ENCODE assay signal across 1 cellular context in the genomic region with DNA sequence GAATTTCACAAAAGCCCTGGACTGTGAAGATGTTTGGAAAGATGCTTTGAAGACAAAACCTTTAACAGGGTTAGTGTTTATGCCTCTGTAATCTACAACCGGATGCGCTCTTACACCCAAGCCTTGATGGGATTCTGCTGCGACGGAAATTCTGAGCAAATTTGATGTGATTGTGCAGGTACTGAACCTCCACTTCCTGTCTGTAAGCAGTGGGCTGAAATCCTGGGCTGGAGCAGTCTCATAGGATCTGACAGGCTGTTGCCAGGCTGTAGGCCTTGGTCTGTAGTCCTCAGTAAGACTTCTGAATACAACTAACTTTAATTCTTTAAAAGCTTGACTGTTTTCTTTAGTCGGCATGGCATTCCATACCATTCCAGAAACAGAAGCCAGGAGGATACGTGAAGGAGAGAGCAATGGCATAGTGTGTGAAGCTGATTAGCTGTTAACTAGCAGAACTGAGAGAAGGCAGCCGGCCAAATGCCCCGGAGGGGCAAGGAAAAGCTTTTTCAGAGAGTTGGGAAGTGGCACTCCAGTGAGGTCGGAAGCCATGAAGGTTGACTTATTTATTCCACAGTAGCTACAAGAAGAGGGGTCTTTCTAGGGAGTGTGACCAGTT.
TF ChIP-seq lines count a peak whose summit lies in the region.

No MANE protein-coding gene starts in this region.

TF ChIP-seq in SK-N-SH, 30 proteins besides CTCF, POLR2A, EP300 and RAD21 (continued from another document):
- TF ChIP-seq POLR2AphosphoS5 (IDR thresholded peaks at IDR 0.05; ENCODE audit: low read depth, low read length), result no peak
- no peak for TF ChIP-seq RXRA (IDR thresholded peaks at IDR 0.05; ENCODE audit: borderline replicate concordance, low read depth)
- TF ChIP-seq, protein P1, sequence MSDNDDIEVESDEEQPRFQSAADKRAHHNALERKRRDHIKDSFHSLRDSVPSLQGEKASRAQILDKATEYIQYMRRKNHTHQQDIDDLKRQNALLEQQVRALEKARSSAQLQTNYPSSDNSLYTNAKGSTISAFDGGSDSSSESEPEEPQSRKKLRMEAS (IDR thresholded peaks at IDR 0.05; ENCODE audit: low read depth), result no peak
TF ChIP-seq in SK-N-SH: peak in this region for 0.
